ENCODE assay signal across 22 cellular contexts in genomic region chr2:10281891-10282290, GRCh38. TPM values are rescaled to one million over a fixed set of nuclear protein-coding genes. Genes with fewer than 3 reads are reported as not detected.
DNase-seq lines count a peak whose midpoint lies in the region; ATAC-seq and TF ChIP-seq lines count a peak whose summit lies in the region.
"Had no signal": no experiment of that assay in that cellular context is flagged by ENCODE, and none has a peak within 500 bp of the region (broad histone marks: within the 10 kb centered on the region; RNA-seq: fewer than 3 reads in every experiment).

No MANE protein-coding gene starts in this region.

- TF ChIP-seq CTCF in PC-3 (conservative IDR thresholded peaks at IDR 0.05; ENCODE audit: low read depth, low read length) = no peak
- no peak for TF ChIP-seq CTCF in neural crest cell (conservative IDR thresholded peaks at IDR 0.05)
- no peak for TF ChIP-seq CTCF in mesothelial cell of epicardium (IDR thresholded peaks at IDR 0.05; ENCODE audit: unreplicated experiment)
- no peak for TF ChIP-seq CTCF in nephron progenitor cell (IDR thresholded peaks at IDR 0.05)

- ATAC-seq in Right ventricle myocardium inferior = no peak
- no peak for ATAC-seq in PC-3

- no peaks in the 10 kb centered on the region for H4K20me1 ChIP-seq in PC-3 (ENCODE audit: low read length)

- no peak overlapping the region for H3K4me2 ChIP-seq in PC-3 (ENCODE audit: low read length)
- H3K4me2 ChIP-seq: KMS-11 had no signal

- no peak overlapping the region for H2AFZ ChIP-seq in PC-3 (ENCODE audit: low read length)

- H3K9ac ChIP-seq in PC-3 (ENCODE audit: low read length) = no peak overlapping the region
- H3K9ac ChIP-seq: KMS-11 had no signal

- no peak overlapping the region for H3K4me3 Mint-ChIP-seq in neural crest cell
- H3K4me3 Mint-ChIP-seq in mesothelial cell of epicardium = no peak overlapping the region
- no peak overlapping the region for H3K4me3 Mint-ChIP-seq in nephron progenitor cell
- H3K4me3 Mint-ChIP-seq: B cell; CD4-positive, alpha-beta memory T cell had no signal

- H3K9me3 ChIP-seq in PC-3 (ENCODE audit: low read length) = no peaks in the 10 kb centered on the region

- CTCF ChIA-PET in PC-3 (lab: Charles Lee) = no interaction called here

- DNase-seq in cardiac septum (ENCODE audit: low spot score) (peak; percentile 20), Right ventricle myocardium inferior (ENCODE audit: missing footprints) (no peak), PC-3 (no peak), neural crest cell (ENCODE audit: low read depth, low spot score) (no peak), mesothelial cell of epicardium (ENCODE audit: low spot score in 2 of 2, unreplicated experiment in 2 of 2) (no peak), SIG-M5 (lab: John Stamatoyannopoulos, UW) (no peak), nephron progenitor cell (no peak)
- DNase-seq: CD4-positive, alpha-beta memory T cell; GDM1; GOT3; NCI-H1092 treated with DMSO at 0.1 percent for 48 hours; NCI-H146; NCI-H2029 treated with DMSO at 0.1 percent for 48 hours; NCI-H226; NCI-H510A treated with DMSO at 0.1 percent for 48 hours; NCI-H774; NK-92 treated with Interleukin-12 subunit alpha and Interleukin-12 subunit beta, amount 100 ng/mL, for 24 hours; SHP77; SW 1271 had no signal

- no peaks in the 10 kb centered on the region for H3K79me2 ChIP-seq in PC-3 (ENCODE audit: low read length)

- no peaks in the 10 kb centered on the region for H3K27me3 ChIP-seq in PC-3 (ENCODE audit: low read length)

- peak overlapping the region; percentile 95 for H3K27ac ChIP-seq in PC-3 (ENCODE audit: low read length)
- H3K27ac ChIP-seq: KMS-11, SK-N-MC had no signal

- peaks cover 30% of the 10 kb centered on the region for H3K4me1 Mint-ChIP-seq in neural crest cell
- H3K4me1 Mint-ChIP-seq in mesothelial cell of epicardium = peaks cover 6% of the 10 kb centered on the region
- H3K4me1 Mint-ChIP-seq in nephron progenitor cell = peaks cover 60% of the 10 kb centered on the region

- no peaks in the 10 kb centered on the region for H3K36me3 ChIP-seq in PC-3 (ENCODE audit: low read depth, low read length)

- POLR2A ChIA-PET in PC-3 (lab: Charles Lee; ENCODE audit: unreplicated experiment) = interaction anchor here (1.2 kb wide), 1 partner anchor 21 kb away, joined by 3 read pairs; the partner anchor contains the start of gene HPCAL1

- H3K27ac Mint-ChIP-seq in neural crest cell (ENCODE audit: unreplicated experiment) (peak overlapping the region; percentile 79), mesothelial cell of epicardium (no peak overlapping the region), nephron progenitor cell (no peak overlapping the region)
- H3K27ac Mint-ChIP-seq: B cell had no signal

- H3K4me3 ChIP-seq in PC-3 (ENCODE audit: low read length) = no peak overlapping the region
- H3K4me3 ChIP-seq: SK-N-MC had no signal

- H3K27me3 Mint-ChIP-seq in neural crest cell (ENCODE audit: low read depth) (no peaks in the 10 kb centered on the region), mesothelial cell of epicardium (ENCODE audit: low read depth) (no peaks in the 10 kb centered on the region), nephron progenitor cell (ENCODE audit: low read depth, poor library complexity) (peaks cover 12% of the 10 kb centered on the region)
- H3K27me3 Mint-ChIP-seq: CD4-positive, alpha-beta memory T cell had no signal

- peaks cover 48% of the 10 kb centered on the region for H3K4me1 ChIP-seq in PC-3 (ENCODE audit: insufficient read depth, low read length)

- H3K36me3 Mint-ChIP-seq in neural crest cell (ENCODE audit: low read depth) = no peaks in the 10 kb centered on the region
- no peaks in the 10 kb centered on the region for H3K36me3 Mint-ChIP-seq in mesothelial cell of epicardium
- no peaks in the 10 kb centered on the region for H3K36me3 Mint-ChIP-seq in nephron progenitor cell (ENCODE audit: low read depth)
- H3K36me3 Mint-ChIP-seq: CD4-positive, alpha-beta memory T cell had no signal

- intact Hi-C loops in cardiac septum (cut with DNase I) (loop anchor here (5.0 kb wide), 1 partner anchor 125 kb away; no protein-coding TSS in a partner anchor), Right ventricle myocardium inferior (cut with DNase I) (no loop called here), PC-3 (cut with micrococcal nuclease) (loop anchor here (2.0 to 5.0 kb wide), 2 partner anchors 19 to 125 kb away; no protein-coding TSS in a partner anchor)

- no peaks in the 10 kb centered on the region for H3K9me3 Mint-ChIP-seq in neural crest cell
- H3K9me3 Mint-ChIP-seq in mesothelial cell of epicardium = no peaks in the 10 kb centered on the region
- no peaks in the 10 kb centered on the region for H3K9me3 Mint-ChIP-seq in nephron progenitor cell
- H3K9me3 Mint-ChIP-seq: CD4-positive, alpha-beta memory T cell had no signal

- H3F3A ChIP-seq in PC-3 (ENCODE audit: low read length, unreplicated experiment) = peaks cover 10% of the 10 kb centered on the region

- BruUV-seq in PC-3 (replicated peaks; lab: Mats Ljungman, UMichigan) = no TSS peak

- H3K9me2 ChIP-seq in PC-3 (replicated peaks; ENCODE audit: low read length) = no peaks in the 10 kb centered on the region

RNA-seq across cellular contexts. Expression of gene HPCAL1, which starts 20.8 kb away (rescaled TPM):
- 21.6 TPM for total RNA-seq in cardiac septum
- total RNA-seq in Right ventricle myocardium inferior = 41.9 TPM
- 312 and 339 TPM in 2 replicates for total RNA-seq in PC-3 (2014; rRNA removed)
- 16.2 and 17.3 TPM in 2 replicates for total RNA-seq in neural crest cell
- 17.4 to 20.0 TPM (median 17.5 TPM) in 3 replicates for total RNA-seq in mesothelial cell of epicardium
